ENCODE assay signal across 1 cellular context in the genomic region with DNA sequence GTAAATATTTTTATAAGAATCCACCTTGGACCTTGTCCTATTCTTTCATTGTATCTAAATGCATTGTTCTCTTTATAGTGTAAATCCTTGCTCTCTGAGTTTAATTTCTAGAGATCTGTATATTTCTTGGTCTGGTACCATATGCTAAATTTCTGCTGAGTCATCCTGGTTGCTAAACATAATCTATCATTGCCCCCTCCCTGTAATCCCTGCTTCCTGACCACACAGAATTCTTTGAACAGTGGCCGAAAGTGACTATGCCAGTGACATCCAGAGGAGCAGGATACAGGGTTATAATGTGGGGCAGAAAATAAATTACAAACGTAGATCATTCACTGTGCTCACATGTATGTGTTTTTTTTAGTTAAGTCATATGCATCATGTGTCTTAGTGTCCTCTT.
A peak's percentile ranks its signal among the peaks of the same experiment; 100 is the strongest.
TF ChIP-seq lines count a peak whose summit lies in the region.

No MANE protein-coding gene starts in this region.

TF ChIP-seq in WTC11, 78 proteins besides CTCF, POLR2A, EP300 and RAD21:
- TF ChIP-seq NFE2L1 (CRISPR knock-in tag; IDR thresholded peaks at IDR 0.05) (0 out of 2 replicates have a peak, but pooled peaks have one; percentile 40), ZNF138 (CRISPR knock-in tag; conservative IDR thresholded peaks at IDR 0.05) (no peak)
TF ChIP-seq in WTC11: peak in this region for 1.
